ENCODE assay signal across 21 cellular contexts in genomic region chr7:138024334-138024691, GRCh38. TPM values are rescaled to one million over a fixed set of nuclear protein-coding genes. Genes with fewer than 3 reads are reported as not detected.
DNase-seq lines count a peak whose midpoint lies in the region; ATAC-seq, FAIRE-seq and TF ChIP-seq lines count a peak whose summit lies in the region.
"Had no signal": no experiment of that assay in that cellular context is flagged by ENCODE, and none has a peak within 500 bp of the region (broad histone marks: within the 10 kb centered on the region; RNA-seq: fewer than 3 reads in every experiment).

No MANE protein-coding gene starts in this region.

- DNase-seq in activated CD4-positive, alpha-beta T cell treated with anti-CD3 and anti-CD28 coated beads, Interleukin-2, amount 10 ng/mL, durations not matched to agents 24 days and 14 days: no peak
- no peak for DNase-seq in activated CD4-positive, alpha-beta T cell treated with anti-CD3 and anti-CD28 coated beads, Interleukin-2, amount 50 U/mL, for 48 hours
- DNase-seq in left lobe of liver (ENCODE audit: low spot score) (no peak), NCI-H2081 (lab: John Stamatoyannopoulos, UW) (no peak), hippocampal formation (lab: John Stamatoyannopoulos, UW) (no peak)
- DNase-seq in stimulated activated effector memory CD8-positive, alpha-beta T cell treated with anti-CD3 and anti-CD28 coated beads, Interleukin-12 subunit alpha, Interleukin-12 subunit beta, amount 100 ng/mL, for 72 hours (ENCODE audit: low spot score in 2 of 2): no peak
- DNase-seq: ACHN, NCI-H1105 treated with DMSO at 0.1 percent for 48 hours, NCI-H1930, NCI-H446, NCI-H524 treated with DMSO at 0.1 percent for 48 hours, NCI-H774, SHP77 treated with DMSO at 0.1 percent for 48 hours had no signal

- peaks cover 10% of the 10 kb centered on the region for H3K36me3 ChIP-seq in OCI-LY3 (replicated peaks; ENCODE audit: low read depth, low read length)

- H3K79me2 ChIP-seq in OCI-LY3 (ENCODE audit: low read length): no peaks in the 10 kb centered on the region

- 0 out of 2 replicates have a peak overlapping the region, but pooled peaks have one; percentile 12 for H2AFZ ChIP-seq in OCI-LY3 (ENCODE audit: low read depth, low read length)

- H3K27ac Mint-ChIP-seq in activated CD4-positive, alpha-beta T cell treated with anti-CD3 and anti-CD28 coated beads, Interleukin-2, amount 10 ng/mL, durations not matched to agents 24 days and 14 days: no peak overlapping the region
- no peak overlapping the region for H3K27ac Mint-ChIP-seq in stimulated activated effector memory CD8-positive, alpha-beta T cell treated with anti-CD3 and anti-CD28 coated beads, Interleukin-12 subunit alpha, Interleukin-12 subunit beta, amount 100 ng/mL, for 72 hours

- FAIRE-seq in A204.1 (lab: Jason Lieb, UNC): peak; percentile 76
- FAIRE-seq: H54, K562 had no signal

- H3K4me1 ChIP-seq in OCI-LY3 (ENCODE audit: low read length): peaks cover 34% of the 10 kb centered on the region

- no peak overlapping the region for H3K4me2 ChIP-seq in OCI-LY3 (ENCODE audit: low read length)

- peak overlapping the region; percentile 24 for H3K4me3 Mint-ChIP-seq in activated CD4-positive, alpha-beta T cell treated with anti-CD3 and anti-CD28 coated beads, Interleukin-2, amount 10 ng/mL, durations not matched to agents 24 days and 14 days
- H3K4me3 Mint-ChIP-seq in stimulated activated effector memory CD8-positive, alpha-beta T cell treated with anti-CD3 and anti-CD28 coated beads, Interleukin-12 subunit alpha, Interleukin-12 subunit beta, amount 100 ng/mL, for 72 hours: no peak overlapping the region

- peaks cover 6% of the 10 kb centered on the region for H3K27me3 Mint-ChIP-seq in activated CD4-positive, alpha-beta T cell treated with anti-CD3 and anti-CD28 coated beads, Interleukin-2, amount 10 ng/mL, durations not matched to agents 24 days and 14 days

- no peak overlapping the region for H3K9ac ChIP-seq in OCI-LY3 (ENCODE audit: low read length)

- H3K4me1 Mint-ChIP-seq in activated CD4-positive, alpha-beta T cell treated with anti-CD3 and anti-CD28 coated beads, Interleukin-2, amount 10 ng/mL, durations not matched to agents 24 days and 14 days: peaks cover 3% of the 10 kb centered on the region
- no peaks in the 10 kb centered on the region for H3K4me1 Mint-ChIP-seq in stimulated activated effector memory CD8-positive, alpha-beta T cell treated with anti-CD3 and anti-CD28 coated beads, Interleukin-12 subunit alpha, Interleukin-12 subunit beta, amount 100 ng/mL, for 72 hours

- H3K27me3 ChIP-seq in OCI-LY3 (ENCODE audit: low read depth, low read length): no peaks in the 10 kb centered on the region

- H3K4me3 ChIP-seq in OCI-LY3 (ENCODE audit: low read length): no peak overlapping the region
- H3K4me3 ChIP-seq: K562 had no signal

- ATAC-seq in left lobe of liver: peak; percentile 68
- ATAC-seq in stimulated activated effector memory CD8-positive, alpha-beta T cell treated with anti-CD3 and anti-CD28 coated beads, Interleukin-12 subunit alpha, Interleukin-12 subunit beta, amount 100 ng/mL, for 72 hours: no peak
- ATAC-seq: K562 had no signal

- intact Hi-C loops in activated CD4-positive, alpha-beta T cell treated with anti-CD3 and anti-CD28 coated beads, Interleukin-2, amount 10 ng/mL, durations not matched to agents 24 days and 14 days (cut with micrococcal nuclease): no loop called here

- TF ChIP-seq CTCF in OCI-LY3 (IDR thresholded peaks at IDR 0.05; ENCODE audit: low read depth, low read length): no peak

- H4K20me1 ChIP-seq in OCI-LY3 (ENCODE audit: insufficient read depth, low read length): no peaks in the 10 kb centered on the region

- no peak overlapping the region for H3K27ac ChIP-seq in OCI-LY3 (ENCODE audit: low read length)
- H3K27ac ChIP-seq: 22Rv1 had no signal

- H3K9me3 Mint-ChIP-seq in activated CD4-positive, alpha-beta T cell treated with anti-CD3 and anti-CD28 coated beads, Interleukin-2, amount 10 ng/mL, durations not matched to agents 24 days and 14 days: peaks cover 13% of the 10 kb centered on the region
- no peaks in the 10 kb centered on the region for H3K9me3 Mint-ChIP-seq in stimulated activated effector memory CD8-positive, alpha-beta T cell treated with anti-CD3 and anti-CD28 coated beads, Interleukin-12 subunit alpha, Interleukin-12 subunit beta, amount 100 ng/mL, for 72 hours

- no peaks in the 10 kb centered on the region; the same call in 1 of the 2 replicates for H3K9me3 ChIP-seq in OCI-LY3 (ENCODE audit: insufficient read depth, low read length)

- H3K36me3 Mint-ChIP-seq in activated CD4-positive, alpha-beta T cell treated with anti-CD3 and anti-CD28 coated beads, Interleukin-2, amount 10 ng/mL, durations not matched to agents 24 days and 14 days (ENCODE audit: low read depth): no peaks in the 10 kb centered on the region
- no peaks in the 10 kb centered on the region for H3K36me3 Mint-ChIP-seq in stimulated activated effector memory CD8-positive, alpha-beta T cell treated with anti-CD3 and anti-CD28 coated beads, Interleukin-12 subunit alpha, Interleukin-12 subunit beta, amount 100 ng/mL, for 72 hours

RNA-seq across cellular contexts. Expression of gene CREB3L2, which starts 22.4 kb away (rescaled TPM):
- total RNA-seq in activated CD4-positive, alpha-beta T cell treated with anti-CD3 and anti-CD28 coated beads, Interleukin-2, amount 10 ng/mL, durations not matched to agents 24 days and 14 days: 44.8 and 45.6 TPM in 2 replicates
- 27.1 TPM for total RNA-seq in left lobe of liver

RNA-seq across cellular contexts. Expression of gene AKR1D1, which starts 51.9 kb away (rescaled TPM):
- total RNA-seq in activated CD4-positive, alpha-beta T cell treated with anti-CD3 and anti-CD28 coated beads, Interleukin-2, amount 10 ng/mL, durations not matched to agents 24 days and 14 days: not detected in 2 replicates
- 206 TPM for total RNA-seq in left lobe of liver
- total RNA-seq: HT1080, K562, LHCN-M2, MCF 10A had no signal

Comparison
In these comparisons a context has a peak if more than half of its experiments do, and no peak if none do; other contexts are left out.
1. RNA of gene AKR1D1, which starts 51.9 kb away (total RNA-seq): 206 TPM in left lobe of liver (single experiment); not detected in activated CD4-positive, alpha-beta T cell treated with anti-CD3 and anti-CD28 coated beads, Interleukin-2, amount 10 ng/mL, durations not matched to agents 24 days and 14 days; every median in the first group is over 100 times any median in the second.